Comparison of ENCODE assay signal across 18 cellular contexts in the genomic region with DNA sequence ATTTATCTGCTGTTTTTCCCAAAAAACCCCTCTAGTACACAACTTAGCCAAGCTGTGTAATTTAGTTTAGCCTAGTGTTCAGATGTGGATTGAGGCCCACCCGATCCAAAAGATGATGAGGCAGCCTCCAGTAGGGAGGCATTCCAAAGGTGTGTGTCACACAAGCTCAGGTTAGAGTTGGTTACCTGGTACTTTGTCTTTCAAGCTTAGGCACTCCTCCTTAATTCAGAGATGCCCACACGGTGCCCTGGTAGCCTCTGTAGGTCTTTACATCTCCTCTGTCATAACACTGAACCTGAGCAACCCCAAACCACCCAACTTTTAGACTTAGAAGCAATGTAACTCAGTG.
DNase-seq lines count a peak whose midpoint lies in the region; ATAC-seq, FAIRE-seq and TF ChIP-seq lines count a peak whose summit lies in the region.
"Had no signal": no experiment of that assay in that cellular context is flagged by ENCODE, and none has a peak within 500 bp of the region (broad histone marks: within the 10 kb centered on the region; RNA-seq: fewer than 3 reads in every experiment).

No MANE protein-coding gene starts in this region.

- H3K23me2 ChIP-seq in H9 (ENCODE audit: insufficient read length, low read depth, low read length, poor library complexity, severe bottlenecking) (no peaks in the 10 kb centered on the region), H1 (ENCODE audit: low read depth, low read length) (no peaks in the 10 kb centered on the region)

- H3K27ac Mint-ChIP-seq in H9 (peak overlapping the region in 1 of 3 experiments; percentile 71; a peak in 1 of 7 replicates), mesothelial cell of epicardium (peak overlapping the region; percentile 82)
- H3K27ac Mint-ChIP-seq: CD14-positive monocyte; CD8-positive, alpha-beta T cell had no signal

- TF ChIP-seq EP300 in H1 (IDR thresholded peaks at IDR 0.05; ENCODE audit: borderline replicate concordance in 1 of 2, low read depth in 2 of 2, low read length in 2 of 2), result no peak

- H3K9me3 Mint-ChIP-seq in H9 (peaks cover 0 to 2% of the 10 kb centered on the region in 2 experiments; a peak in 2 of 5 replicates), mesothelial cell of epicardium (peaks cover 17% of the 10 kb centered on the region)

- H3K18ac ChIP-seq in H9 (ENCODE audit: insufficient read length, low read depth, low read length), result no peak overlapping the region
- no peak overlapping the region for H3K18ac ChIP-seq in H1 (ENCODE audit: extremely low read depth, low read length)

- no peak overlapping the region for H4K5ac ChIP-seq in H9 (ENCODE audit: insufficient read length, low read depth, low read length)
- H4K5ac ChIP-seq in H1 (ENCODE audit: insufficient read length, low read depth, low read length), result no peak overlapping the region

- H2AK5ac ChIP-seq in H9 (ENCODE audit: insufficient read length, low read length), result no peak overlapping the region
- 0 out of 2 replicates have a peak overlapping the region, but pooled peaks have one; percentile 45 for H2AK5ac ChIP-seq in H1 (ENCODE audit: low read depth, low read length)

- H3K23ac ChIP-seq in H9 (ENCODE audit: insufficient read length, low read depth, low read length) (no peak overlapping the region), H1 (ENCODE audit: insufficient read length) (no peak overlapping the region)

- H3K36me3 ChIP-seq in H1 (ENCODE audit: control insufficient read depth in 2 of 4, insufficient read depth in 4 of 4, low read length in 3 of 4), result no peaks in the 10 kb centered on the region
- no peaks in the 10 kb centered on the region for H3K36me3 ChIP-seq in MG63

- H3K27me3 Mint-ChIP-seq in H9 (ENCODE audit: low read depth) (no peaks in the 10 kb centered on the region), mesothelial cell of epicardium (ENCODE audit: low read depth) (no peaks in the 10 kb centered on the region)

- no peak for TF ChIP-seq RAD21 in H1 (IDR thresholded peaks at IDR 0.05 in 1 of 2, conservative IDR thresholded peaks at IDR 0.05 in 1 of 2; ENCODE audit: low read depth in 2 of 2, low read length in 2 of 2)

- no peak overlapping the region for H2BK15ac ChIP-seq in H9 (ENCODE audit: low read depth, low read length)
- no peak overlapping the region for H2BK15ac ChIP-seq in H1 (ENCODE audit: low read length)

- H3K79me2 ChIP-seq in H9 (ENCODE audit: insufficient read depth, low read length) (no peaks in the 10 kb centered on the region), H1 (ENCODE audit: control insufficient read depth in 1 of 2, insufficient read depth in 2 of 2, low read length in 2 of 2) (no peaks in the 10 kb centered on the region)

- H3K4me1 Mint-ChIP-seq in H9 (peaks cover 3 to 17% of the 10 kb centered on the region in 2 experiments; a peak in 3 of 4 replicates), mesothelial cell of epicardium (peaks cover 45% of the 10 kb centered on the region)
- H3K4me1 Mint-ChIP-seq: CD14-positive monocyte had no signal

- TF ChIP-seq CTCF in H9 (conservative IDR thresholded peaks at IDR 0.05) (no peak), H1 (IDR thresholded peaks at IDR 0.05; ENCODE audit: control extremely low read depth in 1 of 3, insufficient read depth in 1 of 3, low read depth in 1 of 3, low read length in 3 of 3) (no peak), mesothelial cell of epicardium (IDR thresholded peaks at IDR 0.05; ENCODE audit: unreplicated experiment) (no peak)

- H2BK120ac ChIP-seq in H9 (ENCODE audit: low read depth, low read length, poor library complexity, severe bottlenecking) (no peak overlapping the region), H1 (replicated peaks; ENCODE audit: low read depth, low read length) (no peak overlapping the region)

- WGBS in H9 (ENCODE audit: extremely low coverage, insufficient read length, low lambda C conversion rate), result no CpG with 5 or more reads among the region's 2 CpGs
- 74% methylated on average over 2 of the region's 2 CpGs; no CpG with 5 or more reads in 1 of the 2 experiments for WGBS in H1 (ENCODE audit: extremely low coverage in 1 of 2, insufficient coverage in 1 of 2, insufficient read length in 1 of 2, insufficient replicate concordance in 2 of 2, low coverage in 1 of 2, low lambda C conversion rate in 2 of 2, missing lambda C conversion rate in 1 of 2), 2 experiments

- H3K4ac ChIP-seq in H9 (ENCODE audit: low read depth, low read length), result no peak overlapping the region
- no peak overlapping the region for H3K4ac ChIP-seq in H1 (replicated peaks; ENCODE audit: insufficient read length, low read depth, low read length)

- H3K79me1 ChIP-seq in H9 (ENCODE audit: insufficient read depth, low read depth, low read length, poor library complexity, severe bottlenecking) (no peaks in the 10 kb centered on the region), H1 (ENCODE audit: low read depth, low read length) (no peaks in the 10 kb centered on the region)

- H2BK5ac ChIP-seq in H9 (ENCODE audit: insufficient read length, low read length), result no peak overlapping the region
- peak overlapping the region; percentile 53; the same call in 1 of the 2 replicates for H2BK5ac ChIP-seq in H1 (ENCODE audit: low read depth, low read length)

- H3K4me2 ChIP-seq in H9 (ENCODE audit: insufficient read depth, insufficient read length, low read length), result no peak overlapping the region
- H3K4me2 ChIP-seq in H1 (ENCODE audit: insufficient read depth in 1 of 2, low read depth in 2 of 2, low read length in 2 of 2), result no peak overlapping the region
- H3K4me2 ChIP-seq: A549 had no signal

- H3K9me3 ChIP-seq in H9 (ENCODE audit: control insufficient read depth, low read depth, low read length), result no peaks in the 10 kb centered on the region
- 0 out of 4 replicates have a peak, but pooled peaks cover 0 to 2% of the 10 kb centered on the region in 2 experiments for H3K9me3 ChIP-seq in H1 (ENCODE audit: insufficient read depth in 2 of 2, low read depth in 1 of 2, low read length in 1 of 2)
- no peaks in the 10 kb centered on the region for H3K9me3 ChIP-seq in MG63
- H3K9me3 ChIP-seq: A549 had no signal

- no peak overlapping the region for H3K4me3 Mint-ChIP-seq in H9
- no peak overlapping the region for H3K4me3 Mint-ChIP-seq in mesothelial cell of epicardium
- H3K4me3 Mint-ChIP-seq: CD14-positive monocyte; CD8-positive, alpha-beta T cell had no signal

- no peak overlapping the region for H3K4me3 ChIP-seq in H1 (ENCODE audit: extremely low read depth in 1 of 4, insufficient read depth in 2 of 4, low read depth in 3 of 4, low read length in 4 of 4)
- H3K4me3 ChIP-seq in MG63, result no peak overlapping the region
- H3K4me3 ChIP-seq: A549, K562 had no signal

- no peak for FAIRE-seq in H1 (lab: Jason Lieb, UNC)
- FAIRE-seq: A549, GM19239, K562 had no signal

- no peak overlapping the region for H2AFZ ChIP-seq in H9 (ENCODE audit: low read length)
- 0 out of 2 replicates have a peak overlapping the region, but pooled peaks have one; percentile 40 for H2AFZ ChIP-seq in H1 (ENCODE audit: low read length)

- H4K91ac ChIP-seq in H9 (ENCODE audit: insufficient read length, low read depth, low read length) (no peak overlapping the region), H1 (replicated peaks; ENCODE audit: insufficient read length, low read length) (no peak overlapping the region)

- H3K14ac ChIP-seq in H9 (ENCODE audit: insufficient read depth, low read length), result no peak overlapping the region
- no peak overlapping the region for H3K14ac ChIP-seq in H1 (ENCODE audit: insufficient read length)

- CTCF ChIA-PET in H1 (lab: Charles Lee; ENCODE audit: partially characterized antibody), result no interaction called here

- DNase-seq in H9 (peak; percentile 63), H1 (ENCODE audit: low read depth in 1 of 2, low spot score in 2 of 2) (peak in 1 of 2 experiments; percentile 10), iPS DF 19.7 (ENCODE audit: low read depth, low spot score) (peak; percentile 40), mesothelial cell of epicardium (ENCODE audit: low spot score in 2 of 2, unreplicated experiment in 2 of 2) (no peak), activated gamma-delta T cell treated with Interleukin-2 at 50 U/mL for 16 hours (no peak), MG63 (no peak), hypothalamus (lab: John Stamatoyannopoulos, UW) (no peak)
- DNase-seq: CD8-positive, alpha-beta T cell; COR-L47; DND-41; GF-D8; H7 had no signal

- no peak for TF ChIP-seq POLR2A in H1 (IDR thresholded peaks at IDR 0.05; ENCODE audit: control extremely low read depth in 1 of 2, low read depth in 2 of 2, low read length in 2 of 2)

- no peak overlapping the region for H3K27ac ChIP-seq in H9 (ENCODE audit: insufficient read length, low read depth, low read length)
- H3K27ac ChIP-seq in H1 (ENCODE audit: low read depth, low read length), result no peak overlapping the region
- H3K27ac ChIP-seq: A549, HL-60 had no signal

- H3K9ac ChIP-seq in H9 (ENCODE audit: extremely low read depth, insufficient read length, low read length) (no peak overlapping the region), H1 (replicated peaks in 1 of 4; ENCODE audit: extremely low read depth in 1 of 4, low read depth in 3 of 4, low read length in 3 of 4) (no peak overlapping the region)

- no peak for ATAC-seq in HG02798 (IDR thresholded peaks at IDR 0.05; ENCODE audit: poor library complexity, unreplicated experiment)
- ATAC-seq: A549; CD8-positive, alpha-beta T cell; K562 had no signal

- H3K27me3 ChIP-seq in H9 (ENCODE audit: insufficient read depth, low read length) (no peaks in the 10 kb centered on the region), H1 (replicated peaks in 1 of 4; ENCODE audit: control insufficient read depth in 3 of 4, extremely low read depth in 1 of 4, insufficient read depth in 3 of 4, low read length in 3 of 4) (no peaks in the 10 kb centered on the region), MG63 (no peaks in the 10 kb centered on the region)

- peaks cover 0 to 12% (median 0%) of the 10 kb centered on the region in 3 experiments; a peak in 2 of 7 replicates for H3K36me3 Mint-ChIP-seq in H9 (ENCODE audit: insufficient read depth in 1 of 3, low read depth in 3 of 3)
- peaks cover 15% of the 10 kb centered on the region for H3K36me3 Mint-ChIP-seq in mesothelial cell of epicardium
- H3K36me3 Mint-ChIP-seq: CD14-positive monocyte; CD8-positive, alpha-beta T cell had no signal

- H4K8ac ChIP-seq in H9 (replicated peaks; ENCODE audit: insufficient read length, low read depth, low read length) (no peak overlapping the region), H1 (ENCODE audit: extremely low read depth, insufficient read depth, low read length) (no peak overlapping the region)

- H2BK20ac ChIP-seq in H9 (ENCODE audit: low read depth, low read length, poor library complexity, severe bottlenecking) (no peak overlapping the region), H1 (ENCODE audit: low read length) (no peak overlapping the region)

- H4K20me1 ChIP-seq in H9 (ENCODE audit: control insufficient read depth, insufficient read depth, insufficient read length) (no peaks in the 10 kb centered on the region), H1 (replicated peaks in 1 of 2; ENCODE audit: control insufficient read depth in 1 of 2, insufficient read depth in 2 of 2, low read length in 2 of 2) (no peaks in the 10 kb centered on the region)

- H3K4me1 ChIP-seq in H9 (ENCODE audit: insufficient read depth, low read length), result no peaks in the 10 kb centered on the region; the same call in 1 of the 2 replicates
- H3K4me1 ChIP-seq in H1 (replicated peaks in 1 of 4; ENCODE audit: control insufficient read depth in 3 of 4, insufficient read depth in 4 of 4, low read length in 3 of 4), result peaks cover 0 to 4% (median 2%) of the 10 kb centered on the region in 4 experiments; a peak in 1 of 7 replicates
- H3K4me1 ChIP-seq: A549 had no signal

- no peak overlapping the region for H3K56ac ChIP-seq in H9 (ENCODE audit: insufficient read length, low read depth, low read length)
- H3K56ac ChIP-seq in H1 (replicated peaks; ENCODE audit: insufficient read length, low read depth, low read length), result no peak overlapping the region

- H3T11ph ChIP-seq in H9 (ENCODE audit: low read length), result no peak overlapping the region

- POLR2A ChIA-PET in H1 (lab: Charles Lee; ENCODE audit: partially characterized antibody), result interaction anchor here (0.8 to 1.6 kb wide), 3 partner anchors 13 to 26 kb away, joined by 3 to 15 read pairs (median 3); no protein-coding TSS in a partner anchor

- H2BK12ac ChIP-seq in H9 (ENCODE audit: insufficient read length, low read depth, low read length) (no peak overlapping the region), H1 (ENCODE audit: low read depth, low read length) (no peak overlapping the region; the same call in 1 of the 2 replicates)

Comparison
In these comparisons a context has a peak if more than half of its experiments do, and no peak if none do; other contexts are left out.
1. DNase-seq: peak in H9 (single experiment) and iPS DF 19.7 (single experiment); none in mesothelial cell of epicardium (0 of 2), activated gamma-delta T cell treated with Interleukin-2 at 50 U/mL for 16 hours (single experiment), MG63 (single experiment) and hypothalamus (0 of 51).